ENCODE assay signal across 11 cellular contexts in the genomic region with DNA sequence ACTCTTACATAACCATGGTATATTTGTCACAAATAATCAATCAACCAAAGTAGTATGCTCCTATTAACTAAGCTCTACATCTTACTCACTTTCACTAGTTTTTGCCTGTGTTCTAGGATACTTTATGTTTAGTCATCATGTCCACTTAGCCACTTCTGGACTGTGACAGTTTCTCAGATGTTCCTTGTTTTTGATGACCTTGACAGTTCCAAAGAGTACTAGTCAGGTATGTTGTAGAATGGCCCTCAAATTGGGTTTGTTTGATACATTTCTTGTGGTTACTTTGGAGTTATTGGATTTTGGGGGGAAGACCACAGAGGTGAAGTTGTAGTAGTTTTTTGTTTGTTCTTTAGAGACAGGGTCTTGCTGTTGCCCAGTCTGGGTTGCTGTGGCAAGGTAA.
"Had no signal": no experiment of that assay in that cellular context is flagged by ENCODE, and none has a peak within 500 bp of the region (broad histone marks: within the 10 kb centered on the region; RNA-seq: fewer than 3 reads in every experiment).

No MANE protein-coding gene starts in this region.

- H3K4me2 ChIP-seq: GM23338 had no signal

- DNase-seq: GM23248, GOT3, H7, H9, HCEC 1CT, HFFc6 had no signal

- H3K9me3 ChIP-seq: HAP-1 had no signal

- H3K4me1 ChIP-seq: HAP-1 had no signal

- H3K27ac ChIP-seq: GM23248 had no signal

- ATAC-seq: GM23338, HCT116 had no signal

- H2AFZ ChIP-seq: GM23248, GM23338 had no signal

- H3K9ac ChIP-seq: GM23248 had no signal

- H3K4me3 ChIP-seq: GM23248, GM23338, HAP-1 had no signal

- FAIRE-seq: H1, H54 had no signal
